In genomic region chr12:57085999-57086950, GRCh38 we compare ENCODE assay signal across 8 cellular contexts. TPM values are rescaled to one million over a fixed set of nuclear protein-coding genes. Genes with fewer than 3 reads are reported as not detected.
DNase-seq lines count a peak whose midpoint lies in the region; ATAC-seq and TF ChIP-seq lines count a peak whose summit lies in the region.

No MANE protein-coding gene starts in this region.

- H3K79me2 ChIP-seq in neural cell (replicated peaks; ENCODE audit: insufficient read depth, low read length), result peaks cover 12% of the 10 kb centered on the region

- DNase-seq in activated CD4-positive, alpha-beta T cell treated with anti-CD3 and anti-CD28 coated beads for 24 hours (ENCODE audit: low read depth in 2 of 2), result peak; percentile 37 to 43
- no peak for DNase-seq in activated CD4-positive, alpha-beta T cell treated with anti-CD3 and anti-CD28 coated beads for 1 hour
- DNase-seq in NCI-H2227 treated with DMSO at 0.1 percent for 48 hours (lab: John Stamatoyannopoulos, UW) (peak; percentile 63), fibroblast of peridontal ligament (ENCODE audit: extremely low read depth) (peak; percentile 74), type B pancreatic cell (ENCODE audit: extremely low spot score, unreplicated experiment) (peak; percentile 77)
- peak; percentile 61 for DNase-seq in activated T-cell treated with anti-CD3 and anti-CD28 coated beads, Interleukin-2, amount 50 U/mL, for 1 hour

- peak overlapping the region; percentile 52 for H3K27ac ChIP-seq in neural cell (ENCODE audit: low read length)

- peaks cover 34% of the 10 kb centered on the region for H3K4me1 Mint-ChIP-seq in type B pancreatic cell (ENCODE audit: unreplicated experiment)

- no peak for ATAC-seq in HG03432 (IDR thresholded peaks at IDR 0.05; ENCODE audit: unreplicated experiment)

- H3K36me3 ChIP-seq in neural cell (ENCODE audit: insufficient read depth, low read length), result no peaks in the 10 kb centered on the region

- H3K9me3 Mint-ChIP-seq in type B pancreatic cell, result no peaks in the 10 kb centered on the region

- no peaks in the 10 kb centered on the region for H3K27me3 Mint-ChIP-seq in type B pancreatic cell

- TF ChIP-seq CTCF in neural cell (IDR thresholded peaks at IDR 0.05; ENCODE audit: poor library complexity, severe bottlenecking), result peak; percentile 63
- peak; percentile 48 for TF ChIP-seq CTCF in type B pancreatic cell (conservative IDR thresholded peaks at IDR 0.05)

- peaks cover 12% of the 10 kb centered on the region for H3K27me3 ChIP-seq in neural cell (ENCODE audit: insufficient read depth, low read depth, low read length)

- peak overlapping the region; percentile 91 for H3K4me3 ChIP-seq in neural cell (ENCODE audit: low read length)

- H3F3A ChIP-seq in neural cell (ENCODE audit: insufficient read depth, low read length, poor library complexity, severe bottlenecking), result peaks cover 4% of the 10 kb centered on the region

- H3K27ac Mint-ChIP-seq in type B pancreatic cell, result peak overlapping the region; percentile 95

- H3K36me3 Mint-ChIP-seq in type B pancreatic cell, result peaks cover 7% of the 10 kb centered on the region

- no peak for TF ChIP-seq RAD21 in neural cell (conservative IDR thresholded peaks at IDR 0.05)

- no peak overlapping the region for H2AFZ ChIP-seq in neural cell (ENCODE audit: low read depth, low read length)

- peak overlapping the region; percentile 65 for H3K4me2 ChIP-seq in neural cell (ENCODE audit: low read length)

- no peak for TF ChIP-seq EP300 in neural cell (conservative IDR thresholded peaks at IDR 0.05; ENCODE audit: poor library complexity, severe bottlenecking)

- peak overlapping the region; percentile 62 for H3K9ac ChIP-seq in neural cell (ENCODE audit: low read length)

- peak overlapping the region; percentile 89 for H3K4me3 Mint-ChIP-seq in type B pancreatic cell

- H3K9me2 ChIP-seq in neural cell (ENCODE audit: insufficient read depth, low read length), result no peaks in the 10 kb centered on the region

- no peaks in the 10 kb centered on the region for H4K20me1 ChIP-seq in neural cell (ENCODE audit: insufficient read depth)

- H3K9me3 ChIP-seq in neural cell (ENCODE audit: low read length), result no peaks in the 10 kb centered on the region

TF ChIP-seq in neural cell, 6 proteins besides CTCF, POLR2A, EP300 and RAD21:
- TF ChIP-seq REST (IDR thresholded peaks at IDR 0.05; ENCODE audit: borderline replicate concordance) (peak; percentile 49), TAF1 (IDR thresholded peaks at IDR 0.05; ENCODE audit: low read depth) (peak; percentile 15), EZH2 (IDR thresholded peaks at IDR 0.05; ENCODE audit: borderline replicate concordance, insufficient read depth, low read length, poor library complexity, severe bottlenecking) (no peak), SMC3 (conservative IDR thresholded peaks at IDR 0.05; ENCODE audit: poor library complexity) (no peak), POLR2AphosphoS5 (IDR thresholded peaks at IDR 0.05) (peak; percentile 14), MXI1 (conservative IDR thresholded peaks at IDR 0.05; ENCODE audit: poor library complexity, severe bottlenecking) (no peak)

RNA-seq across cellular contexts. Expression of gene NAB2, which starts 2.6 kb away (rescaled TPM):
- polyA plus RNA-seq in neural cell, result 15.6 and 16.4 TPM in 2 replicates
- polyA minus RNA-seq in neural cell, result 17.6 and 20.9 TPM in 2 replicates
- total RNA-seq in type B pancreatic cell (ENCODE audit: low replicate concordance), result 48.3 and 49.7 TPM in 2 replicates

RNA-seq across cellular contexts. Expression of gene NEMP1, which starts 7.7 kb away (rescaled TPM):
- polyA plus RNA-seq in neural cell, result 5.9 and 6.8 TPM in 2 replicates
- 3.9 and 4.3 TPM in 2 replicates for polyA minus RNA-seq in neural cell
- total RNA-seq in type B pancreatic cell (ENCODE audit: low replicate concordance), result 17.4 and 32.0 TPM in 2 replicates

RNA-seq across cellular contexts. Expression of gene STAT6, which starts 24.9 kb away (rescaled TPM):
- polyA plus RNA-seq in neural cell, result not detected in 2 replicates
- polyA minus RNA-seq in neural cell, result 0.58 TPM in 1 of 2 replicates, not detected in the other
- 83.4 and 167 TPM in 2 replicates for total RNA-seq in type B pancreatic cell (ENCODE audit: low replicate concordance)

RNA-seq across cellular contexts. Expression of gene MYO1A, which starts 36.3 kb away (rescaled TPM):
- polyA plus RNA-seq in neural cell, result not detected in 2 replicates
- polyA minus RNA-seq in neural cell, result not detected in 2 replicates
- 4.3 and 19.4 TPM in 2 replicates for total RNA-seq in type B pancreatic cell (ENCODE audit: low replicate concordance)

RNA-seq across cellular contexts. Expression of gene LRP1, which starts 42.0 kb away (rescaled TPM):
- polyA plus RNA-seq in neural cell, result 18.2 and 27.7 TPM in 2 replicates
- 93.7 and 106 TPM in 2 replicates for polyA minus RNA-seq in neural cell
- total RNA-seq in type B pancreatic cell (ENCODE audit: low replicate concordance), result 96.4 and 138 TPM in 2 replicates
